13 cellular contexts compared by ENCODE assay signal in the genomic region with DNA sequence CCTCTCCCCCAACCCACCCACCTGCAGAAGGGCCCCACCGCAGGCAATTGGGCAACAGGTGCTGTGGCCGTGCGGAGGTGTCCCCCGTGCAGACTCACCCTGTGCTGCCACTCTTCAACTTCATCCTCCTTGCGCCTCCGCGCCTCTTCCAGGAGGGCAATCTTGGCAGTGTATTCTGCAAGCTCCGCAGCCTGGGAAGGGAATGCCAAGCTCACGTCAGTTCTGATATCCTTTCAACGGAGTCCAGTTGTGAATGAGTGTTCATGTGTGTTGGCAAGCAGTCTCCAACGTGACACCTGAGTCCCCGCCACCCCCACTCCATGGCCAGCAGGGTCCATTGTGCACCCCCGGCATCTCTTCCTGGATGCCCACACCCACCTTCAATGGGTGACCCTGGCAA. TPM values are rescaled to one million over a fixed set of nuclear protein-coding genes. Genes with fewer than 3 reads are reported as not detected.
A peak's percentile ranks its signal among the peaks of the same experiment; 100 is the strongest.
DNase-seq lines count a peak whose midpoint lies in the region; ATAC-seq and TF ChIP-seq lines count a peak whose summit lies in the region.
"Had no signal": no experiment of that assay in that cellular context is flagged by ENCODE, and none has a peak within 500 bp of the region (broad histone marks: within the 10 kb centered on the region; RNA-seq: fewer than 3 reads in every experiment).

No MANE protein-coding gene starts in this region.

- H3K79me2 ChIP-seq in hepatocyte, result peaks cover 35% of the 10 kb centered on the region

- CTCF ChIA-PET in activated CD4-positive, alpha-beta memory T cell treated with anti-CD3 and anti-CD28 coated beads for 36 hours (lab: Charles Lee), result interaction anchor here (0.7 to 1.5 kb wide), 2 partner anchors 202 to 204 kb away, joined by 3 to 4 read pairs; no protein-coding TSS in a partner anchor
- CTCF ChIA-PET in activated CD4-positive, alpha-beta memory T cell treated with anti-CD3 and anti-CD28 coated beads, Interleukin-2, amount 10 ng/mL, durations not matched to agents 7 days and 5 days (lab: Charles Lee), result interaction anchor here (2.8 kb wide), 1 partner anchor 203 kb away, joined by 7 read pairs; no protein-coding TSS in a partner anchor

- H3K36me3 Mint-ChIP-seq in activated CD4-positive, alpha-beta memory T cell treated with anti-CD3 and anti-CD28 coated beads for 36 hours, result peaks cover 78% of the 10 kb centered on the region
- peaks cover 93% of the 10 kb centered on the region for H3K36me3 Mint-ChIP-seq in activated CD4-positive, alpha-beta memory T cell treated with anti-CD3 and anti-CD28 coated beads, Interleukin-2, amount 10 ng/mL, durations not matched to agents 7 days and 5 days (ENCODE audit: low read depth)
- peaks cover 25% of the 10 kb centered on the region for H3K36me3 Mint-ChIP-seq in T-helper 17 cell (ENCODE audit: low read depth)

- H3K9me3 Mint-ChIP-seq in activated CD4-positive, alpha-beta memory T cell treated with anti-CD3 and anti-CD28 coated beads for 36 hours, result no peaks in the 10 kb centered on the region
- no peaks in the 10 kb centered on the region for H3K9me3 Mint-ChIP-seq in activated CD4-positive, alpha-beta memory T cell treated with anti-CD3 and anti-CD28 coated beads, Interleukin-2, amount 10 ng/mL, durations not matched to agents 7 days and 5 days

- H4K20me1 ChIP-seq in hepatocyte (ENCODE audit: insufficient read depth, poor library complexity, severe bottlenecking), result peaks cover 11% of the 10 kb centered on the region

- H3K27ac Mint-ChIP-seq in activated CD4-positive, alpha-beta memory T cell treated with anti-CD3 and anti-CD28 coated beads for 36 hours, result peak overlapping the region; percentile 61
- no peak overlapping the region for H3K27ac Mint-ChIP-seq in activated CD4-positive, alpha-beta memory T cell treated with anti-CD3 and anti-CD28 coated beads, Interleukin-2, amount 10 ng/mL, durations not matched to agents 7 days and 5 days
- H3K27ac Mint-ChIP-seq in T-helper 17 cell, result peak overlapping the region; percentile 97

- H3K27me3 ChIP-seq in sigmoid colon (no peaks in the 10 kb centered on the region), hepatocyte (no peaks in the 10 kb centered on the region)

- TF ChIP-seq EP300 in sigmoid colon (IDR thresholded peaks at IDR 0.05), result no peak

- H3K27me3 Mint-ChIP-seq in activated CD4-positive, alpha-beta memory T cell treated with anti-CD3 and anti-CD28 coated beads for 36 hours, result no peaks in the 10 kb centered on the region
- H3K27me3 Mint-ChIP-seq in activated CD4-positive, alpha-beta memory T cell treated with anti-CD3 and anti-CD28 coated beads, Interleukin-2, amount 10 ng/mL, durations not matched to agents 7 days and 5 days, result no peaks in the 10 kb centered on the region
- H3K27me3 Mint-ChIP-seq in T-helper 17 cell, result no peaks in the 10 kb centered on the region

- H3K9me3 ChIP-seq in T-helper 17 cell (ENCODE audit: control insufficient read depth, low read length, poor library complexity, severe bottlenecking) (no peaks in the 10 kb centered on the region), sigmoid colon (no peaks in the 10 kb centered on the region), hepatocyte (ENCODE audit: low read depth) (no peaks in the 10 kb centered on the region)
- H3K9me3 ChIP-seq: HAP-1 had no signal

- H3K9me2 ChIP-seq in hepatocyte (replicated peaks; ENCODE audit: insufficient read depth), result no peaks in the 10 kb centered on the region

- TF ChIP-seq CTCF in sigmoid colon (IDR thresholded peaks at IDR 0.05) (no peak), hepatocyte (IDR thresholded peaks at IDR 0.05; ENCODE audit: poor library complexity) (no peak)

- H3K4me3 Mint-ChIP-seq in activated CD4-positive, alpha-beta memory T cell treated with anti-CD3 and anti-CD28 coated beads for 36 hours, result no peak overlapping the region
- H3K4me3 Mint-ChIP-seq in activated CD4-positive, alpha-beta memory T cell treated with anti-CD3 and anti-CD28 coated beads, Interleukin-2, amount 10 ng/mL, durations not matched to agents 7 days and 5 days, result no peak overlapping the region
- H3K4me3 Mint-ChIP-seq in T-helper 17 cell, result peak overlapping the region; percentile 76

- H3K27ac ChIP-seq in sigmoid colon (no peak overlapping the region), hepatocyte (no peak overlapping the region)
- H3K27ac ChIP-seq: SK-N-MC had no signal

- H2AFZ ChIP-seq in hepatocyte, result no peak overlapping the region

- DNase-seq in activated CD4-positive, alpha-beta memory T cell treated with anti-CD3 and anti-CD28 coated beads for 36 hours, result no peak
- DNase-seq in activated CD4-positive, alpha-beta memory T cell treated with anti-CD3 and anti-CD28 coated beads, Interleukin-2, amount 10 ng/mL, durations not matched to agents 7 days and 5 days, result no peak
- no peak for DNase-seq in T-helper 17 cell
- peak; percentile 57 for DNase-seq in cardiac septum (ENCODE audit: low spot score)
- peak; percentile 64 for DNase-seq in sigmoid colon
- no peak for DNase-seq in hepatocyte (ENCODE audit: low spot score)
- DNase-seq: activated CD4-positive, CD25-positive, alpha-beta regulatory T cell treated with anti-CD3 and anti-CD28 coated beads, Interleukin-2, amount 50 U/mL, for 72 hours; activated effector memory CD4-positive, alpha-beta T cell treated with anti-CD3 and anti-CD28 coated beads, Interleukin-2, amount 50 U/mL, for 16 hours; DND-41 had no signal

- no peaks in the 10 kb centered on the region for H3K4me1 ChIP-seq in sigmoid colon
- peaks cover 20% of the 10 kb centered on the region for H3K4me1 ChIP-seq in hepatocyte (ENCODE audit: insufficient read depth)
- H3K4me1 ChIP-seq: HAP-1 had no signal

- H3K4me1 Mint-ChIP-seq in activated CD4-positive, alpha-beta memory T cell treated with anti-CD3 and anti-CD28 coated beads for 36 hours (ENCODE audit: low read depth), result peaks cover 36% of the 10 kb centered on the region
- peaks cover 37% of the 10 kb centered on the region for H3K4me1 Mint-ChIP-seq in activated CD4-positive, alpha-beta memory T cell treated with anti-CD3 and anti-CD28 coated beads, Interleukin-2, amount 10 ng/mL, durations not matched to agents 7 days and 5 days
- H3K4me1 Mint-ChIP-seq in T-helper 17 cell, result peaks cover 43% of the 10 kb centered on the region

- no peak overlapping the region for H3K4me2 ChIP-seq in hepatocyte

- WGBS in sigmoid colon, 2 donors, result 93 to 95% methylated on average over 13 of the region's 13 CpGs
- 97% methylated on average over 13 of the region's 13 CpGs for WGBS in hepatocyte (ENCODE audit: low lambda C conversion rate, missing lambda C conversion rate)

- no peak for ATAC-seq in T-helper 17 cell
- no peak for ATAC-seq in GM18907 (IDR thresholded peaks at IDR 0.05; ENCODE audit: unreplicated experiment)
- ATAC-seq in GM18502 (IDR thresholded peaks at IDR 0.05; ENCODE audit: poor library complexity, unreplicated experiment), result no peak

- POLR2A ChIA-PET in activated CD4-positive, alpha-beta memory T cell treated with anti-CD3 and anti-CD28 coated beads for 36 hours (lab: Charles Lee), result no interaction called here
- POLR2A ChIA-PET in activated CD4-positive, alpha-beta memory T cell treated with anti-CD3 and anti-CD28 coated beads, Interleukin-2, amount 10 ng/mL, durations not matched to agents 7 days and 5 days (lab: Charles Lee), result interaction anchor here (1.1 kb wide), 1 partner anchor 9 kb away, joined by 3 read pairs; no protein-coding TSS in a partner anchor

- H3K4me3 ChIP-seq in sigmoid colon (no peak overlapping the region), hepatocyte (no peak overlapping the region)
- H3K4me3 ChIP-seq: HAP-1, SK-N-MC had no signal

- H3K36me3 ChIP-seq in sigmoid colon (peaks cover 32 to 86% (median 76%) of the 10 kb centered on the region in 4 donors), hepatocyte (replicated peaks; ENCODE audit: insufficient read depth, low read depth) (peaks cover 3% of the 10 kb centered on the region)

- TF ChIP-seq POLR2A in sigmoid colon (IDR thresholded peaks at IDR 0.05), result no peak

- intact Hi-C loops in activated CD4-positive, alpha-beta memory T cell treated with anti-CD3 and anti-CD28 coated beads for 36 hours (cut with micrococcal nuclease), result loop anchor here (5.0 kb wide), 1 partner anchor 47 kb away; no protein-coding TSS in a partner anchor
- intact Hi-C loops in cardiac septum (cut with DNase I), result no loop called here
- intact Hi-C loops in sigmoid colon (cut with DNase I), result no loop called here

RNA-seq across cellular contexts. Expression of gene EZR, which starts 49.9 kb away (rescaled TPM):
- total RNA-seq in activated CD4-positive, alpha-beta memory T cell treated with anti-CD3 and anti-CD28 coated beads for 36 hours, result 100 to 1,000 TPM; 255 to 256 TPM
- total RNA-seq in activated CD4-positive, alpha-beta memory T cell treated with anti-CD3 and anti-CD28 coated beads, Interleukin-2, amount 10 ng/mL, durations not matched to agents 7 days and 5 days, result 100 to 1,000 TPM; 225 to 228 TPM
- total RNA-seq in T-helper 17 cell, result 100 to 1,000 TPM; 341 to 361 TPM
- 141 TPM for total RNA-seq in cardiac septum
- 10 to 100 TPM; 33.5 to 46.0 (median 38.3) TPM for total RNA-seq in sigmoid colon
- 100 to 1,000 TPM; 214 to 333 (median 262) TPM for polyA plus RNA-seq in sigmoid colon
- total RNA-seq in hepatocyte, result 395 and 399 TPM in 2 replicates
- polyA plus RNA-seq in hepatocyte, result 616 and 623 TPM in 2 replicates

Comparison
In these comparisons a context has a peak if more than half of its experiments do, and no peak if none do; other contexts are left out.
1. DNase-seq: peak in cardiac septum (single experiment) and sigmoid colon (single experiment); none in activated CD4-positive, alpha-beta memory T cell treated with anti-CD3 and anti-CD28 coated beads for 36 hours (single experiment), activated CD4-positive, alpha-beta memory T cell treated with anti-CD3 and anti-CD28 coated beads, Interleukin-2, amount 10 ng/mL, durations not matched to agents 7 days and 5 days (single experiment), T-helper 17 cell (0 of 3) and hepatocyte (single experiment).